8 cellular contexts compared by ENCODE assay signal in genomic region chr12:52025301-52026172, GRCh38. TPM values are rescaled to one million over a fixed set of nuclear protein-coding genes. Genes with fewer than 3 reads are reported as not detected.
DNase-seq lines count a peak whose midpoint lies in the region; ATAC-seq and TF ChIP-seq lines count a peak whose summit lies in the region.

No MANE protein-coding gene starts in this region.

- TF ChIP-seq CTCF in BJ (IDR thresholded peaks at IDR 0.05; ENCODE audit: insufficient read depth, low read depth, low read length) = peak; percentile 90

- H3K27me3 ChIP-seq in BJ (ENCODE audit: control insufficient read depth, insufficient read depth, low read length) = no peaks in the 10 kb centered on the region
- H3K27me3 ChIP-seq in SJSA1 (replicated peaks) = 0 out of 2 replicates have a peak, but pooled peaks cover 3% of the 10 kb centered on the region

- POLR2A ChIA-PET in BJ (lab: Charles Lee) = interaction anchor here (0.5 to 1.2 kb wide), 3 partner anchors 19 to 663 kb away, joined by 3 to 7 read pairs (median 3); partner anchors contain the start of gene TAMALIN

- no peaks in the 10 kb centered on the region for H3K9me3 ChIP-seq in SJSA1 (replicated peaks)

- H3K4me3 ChIP-seq in BJ (ENCODE audit: low read depth, low read length) = peak overlapping the region; percentile 22; the same call in 1 of the 2 replicates
- peak overlapping the region; percentile 26 for H3K4me3 ChIP-seq in SJSA1

- DNase-seq in BJ (ENCODE audit: low read depth) (no peak), NAMALWA (ENCODE audit: low spot score) (peak; percentile 91), SJSA1 (ENCODE audit: low read depth in 1 of 2, low spot score in 2 of 2) (peak; percentile 83 to 94), germinal center (ENCODE audit: low spot score) (peak; percentile 82), nucleus accumbens (lab: John Stamatoyannopoulos, UW) (peak in 52 of 56 donors; percentile 54 to 94 (median 81)), substantia nigra (lab: John Stamatoyannopoulos, UW) (peak in 47 of 49 donors; percentile 37 to 90 (median 74))
- DNase-seq in activated naive CD4-positive, alpha-beta T cell (lab: John Stamatoyannopoulos, UW) = peak; percentile 54 to 70 (median 62)

- no peaks in the 10 kb centered on the region for H3K36me3 ChIP-seq in BJ (ENCODE audit: control insufficient read depth, insufficient read depth, low read length)
- no peaks in the 10 kb centered on the region for H3K36me3 ChIP-seq in SJSA1

- peak; percentile 50 for ATAC-seq in GM21528 (IDR thresholded peaks at IDR 0.05; ENCODE audit: low FRiP score, unreplicated experiment)

- H3K27ac ChIP-seq in SJSA1 = no peak overlapping the region
- peak overlapping the region; percentile 70 for H3K27ac ChIP-seq in substantia nigra (ENCODE audit: low read depth, low read length, poor library complexity, severe bottlenecking)

- peaks cover 18% of the 10 kb centered on the region for H3K4me1 ChIP-seq in SJSA1 (replicated peaks)

- CTCF ChIA-PET in BJ (lab: Yijun Ruan, JAX) = interaction anchor here (0.6 to 24.9 kb wide), 41 partner anchors 10 to 859 kb away, joined by 3 to 974 read pairs (median 8); partner anchors contain the start of genes ACVRL1, ATG101, NR4A1 and SMIM41

RNA-seq across cellular contexts. Expression of gene TAMALIN, which starts 18.8 kb away (rescaled TPM):
- 0.96 and 1.3 TPM in 2 replicates for polyA plus RNA-seq in BJ (2011; rRNA removed)
- 0.38 and 0.46 TPM in 2 replicates for polyA minus RNA-seq in BJ (2011; rRNA and poly(A)+ RNA removed)
- 6.8 and 13.1 TPM in 2 replicates for total RNA-seq in SJSA1 (2014; rRNA removed; shearing (Covaris generic))

RNA-seq across cellular contexts. Expression of gene NR4A1, which starts 25.7 kb away (rescaled TPM):
- 9.8 and 18.6 TPM in 2 replicates for polyA plus RNA-seq in BJ (2011; rRNA removed)
- polyA minus RNA-seq in BJ (2011; rRNA and poly(A)+ RNA removed) = 17.9 and 21.8 TPM in 2 replicates
- 3.7 and 7.0 TPM in 2 replicates for total RNA-seq in SJSA1 (2014; rRNA removed; shearing (Covaris generic))

RNA-seq across cellular contexts. Expression of gene ATG101, which starts 44.2 kb away (rescaled TPM):
- polyA plus RNA-seq in BJ (2011; rRNA removed) = 115 and 163 TPM in 2 replicates
- 68.6 and 88.6 TPM in 2 replicates for polyA minus RNA-seq in BJ (2011; rRNA and poly(A)+ RNA removed)
- 78.6 and 115 TPM in 2 replicates for total RNA-seq in SJSA1 (2014; rRNA removed; shearing (Covaris generic))

RNA-seq across cellular contexts. Expression of gene SMIM41, which starts 54.0 kb away (rescaled TPM):
- polyA plus RNA-seq in BJ (2011; rRNA removed) = 0.05 TPM in 1 of 2 replicates, not detected in the other
- polyA minus RNA-seq in BJ (2011; rRNA and poly(A)+ RNA removed) = not detected in 2 replicates
- total RNA-seq in SJSA1 (2014; rRNA removed; shearing (Covaris generic)) = not detected in 2 replicates
